ENCODE assay signal across 8 cellular contexts in the genomic region with DNA sequence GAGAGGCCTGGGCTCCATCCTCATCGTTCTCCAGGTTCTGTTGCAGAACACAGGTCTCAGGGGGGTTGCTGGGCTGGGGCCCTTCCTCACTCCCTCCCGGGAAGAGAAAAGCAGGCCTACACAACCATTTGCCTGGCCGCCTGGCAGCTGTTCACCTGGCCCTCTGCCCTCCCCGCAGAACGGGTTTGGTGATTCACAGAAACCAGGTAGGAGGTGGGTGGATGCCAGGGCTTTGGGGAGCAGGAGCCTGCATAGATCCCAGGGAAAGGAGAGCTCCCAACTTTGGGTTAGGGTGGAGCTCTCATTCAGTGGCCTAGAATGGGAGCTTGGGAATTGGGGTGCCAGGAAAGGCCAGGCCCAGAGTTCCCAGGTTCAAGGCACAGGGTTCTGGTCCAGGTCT. TPM values are rescaled to one million over a fixed set of nuclear protein-coding genes. Genes with fewer than 3 reads are reported as not detected.
DNase-seq lines count a peak whose midpoint lies in the region; ATAC-seq and TF ChIP-seq lines count a peak whose summit lies in the region.

No MANE protein-coding gene starts in this region.

- peak; percentile 28 for DNase-seq in DMS53 treated with DMSO at 0.1 percent for 48 hours (lab: John Stamatoyannopoulos, UW; ENCODE audit: unreplicated experiment)
- no peak for DNase-seq in NB4 (ENCODE audit: low read depth)
- DNase-seq in T47D (ENCODE audit: low read depth in 1 of 2, low spot score in 1 of 2), result peak; percentile 94 to 96
- no peak for DNase-seq in memory B cell (ENCODE audit: low spot score in 2 of 2)
- DNase-seq in type B pancreatic cell (ENCODE audit: extremely low spot score, unreplicated experiment), result no peak

- H3K27ac Mint-ChIP-seq in memory B cell (peak overlapping the region; percentile 79), type B pancreatic cell (peak overlapping the region; percentile 83)

- H3K36me3 Mint-ChIP-seq in memory B cell (peaks cover 5% of the 10 kb centered on the region), type B pancreatic cell (no peaks in the 10 kb centered on the region)

- H3K9me3 Mint-ChIP-seq in memory B cell (no peaks in the 10 kb centered on the region), type B pancreatic cell (no peaks in the 10 kb centered on the region)

- in situ Hi-C loops in T47D (cut with HindIII; ENCODE audit: low pct_unique_long_range_greater_than_20kb, low sequenced_read_pairs), result no loop called here

- H3K4me3 ChIP-seq in NB4 (ENCODE audit: low read depth, low read length), result peak overlapping the region; percentile 50

- peak overlapping the region; percentile 90 for H3K4me3 Mint-ChIP-seq in memory B cell
- peak overlapping the region; percentile 92 for H3K4me3 Mint-ChIP-seq in type B pancreatic cell

- TF ChIP-seq CTCF in NB4 (IDR thresholded peaks at IDR 0.05; ENCODE audit: low read depth, low read length), result no peak
- no peak for TF ChIP-seq CTCF in type B pancreatic cell (conservative IDR thresholded peaks at IDR 0.05)

- peaks cover 27% of the 10 kb centered on the region for H3K4me1 Mint-ChIP-seq in memory B cell
- H3K4me1 Mint-ChIP-seq in type B pancreatic cell (ENCODE audit: unreplicated experiment), result peaks cover 9% of the 10 kb centered on the region

- ATAC-seq in memory B cell (ENCODE audit: low read depth) (no peak), GM19324 (IDR thresholded peaks at IDR 0.05; ENCODE audit: low FRiP score, unreplicated experiment) (no peak), HG02840 (IDR thresholded peaks at IDR 0.05; ENCODE audit: low FRiP score, unreplicated experiment) (no peak), HG02798 (IDR thresholded peaks at IDR 0.05; ENCODE audit: poor library complexity, unreplicated experiment) (no peak)

- H3K27me3 Mint-ChIP-seq in memory B cell (no peaks in the 10 kb centered on the region), type B pancreatic cell (no peaks in the 10 kb centered on the region)

- no peak for TF ChIP-seq POLR2A in NB4 (IDR thresholded peaks at IDR 0.05; ENCODE audit: extremely low read depth, insufficient read length)

RNA-seq across cellular contexts. Expression of a gene that starts 1.0 kb away (rescaled TPM):
- 41.7 and 46.6 TPM in 2 replicates for total RNA-seq in type B pancreatic cell (ENCODE audit: low replicate concordance)

RNA-seq across cellular contexts. Expression of a gene that starts 12.9 kb away (rescaled TPM):
- total RNA-seq in type B pancreatic cell (ENCODE audit: low replicate concordance), result not detected in 2 replicates

RNA-seq across cellular contexts. Expression of a gene that starts 14.8 kb away (rescaled TPM):
- 32.4 and 47.6 TPM in 2 replicates for total RNA-seq in type B pancreatic cell (ENCODE audit: low replicate concordance)

RNA-seq across cellular contexts. Expression of a gene that starts 15.5 kb away (rescaled TPM):
- not detected in 2 replicates for total RNA-seq in type B pancreatic cell (ENCODE audit: low replicate concordance)

RNA-seq across cellular contexts. Expression of a gene that starts 24.8 kb away (rescaled TPM):
- 77.4 and 90.2 TPM in 2 replicates for total RNA-seq in type B pancreatic cell (ENCODE audit: low replicate concordance)

Comparison
In these comparisons a context has a peak if more than half of its experiments do, and no peak if none do; other contexts are left out.
1. DNase-seq: peak in DMS53 treated with DMSO at 0.1 percent for 48 hours (single experiment) and T47D (2 of 2); none in NB4 (single experiment), memory B cell (0 of 2) and type B pancreatic cell (single experiment).